In genomic region chrX:153971124-153971631, GRCh38 we compare ENCODE assay signal across 1 cellular context.
TF ChIP-seq lines count a peak whose summit lies in the region.

No MANE protein-coding gene starts in this region.

TF ChIP-seq in GM12878, 131 proteins besides CTCF, POLR2A, EP300 and RAD21 (continued from another document and continues in another):
- TF ChIP-seq TARDBP (IDR thresholded peaks at IDR 0.05; ENCODE audit: borderline replicate concordance), result no peak
- TF ChIP-seq RAD51 (IDR thresholded peaks at IDR 0.05), result no peak
- TF ChIP-seq IKZF1 (conservative IDR thresholded peaks at IDR 0.05), result peak; percentile 94
- TF ChIP-seq SP1 (IDR thresholded peaks at IDR 0.05; ENCODE audit: low read depth, low read length), result no peak
- no peak for TF ChIP-seq NFIC (IDR thresholded peaks at IDR 0.05; ENCODE audit: low read depth, low read length)
- no peak for TF ChIP-seq NR2F1 (conservative IDR thresholded peaks at IDR 0.05)
- peak; percentile 30; the same call in 1 of the 2 replicates for TF ChIP-seq ZNF207 (IDR thresholded peaks at IDR 0.05; ENCODE audit: borderline replicate concordance)
- 0 out of 2 replicates have a peak, but pooled peaks have one; percentile 9 for TF ChIP-seq STAT1 (conservative IDR thresholded peaks at IDR 0.05)
- no peak for TF ChIP-seq HDAC2 (IDR thresholded peaks at IDR 0.05)
- TF ChIP-seq MEF2A (IDR thresholded peaks at IDR 0.05; ENCODE audit: insufficient read depth, low read depth, low read length), result no peak
- TF ChIP-seq WRNIP1 (IDR thresholded peaks at IDR 0.05; ENCODE audit: borderline replicate concordance, low read depth, low read length), result no peak
- no peak for TF ChIP-seq NR2C1 (IDR thresholded peaks at IDR 0.05)
- TF ChIP-seq SMAD5 (IDR thresholded peaks at IDR 0.05; ENCODE audit: low read depth), result no peak
- TF ChIP-seq SUPT20H (IDR thresholded peaks at IDR 0.05; ENCODE audit: borderline replicate concordance, control insufficient read depth, low read depth, low read length), result no peak
- TF ChIP-seq CBX3 (IDR thresholded peaks at IDR 0.05; ENCODE audit: borderline replicate concordance, low read depth), result no peak
- TF ChIP-seq TAF1 (IDR thresholded peaks at IDR 0.05; ENCODE audit: borderline replicate concordance, low read depth, low read length), result no peak; the same call in 1 of the 2 replicates
- peak; percentile 15; the same call in 1 of the 2 replicates for TF ChIP-seq GATAD2B (conservative IDR thresholded peaks at IDR 0.05; ENCODE audit: low read depth)
- no peak for TF ChIP-seq BMI1 (IDR thresholded peaks at IDR 0.05; ENCODE audit: borderline replicate concordance)
- no peak for TF ChIP-seq CEBPZ (IDR thresholded peaks at IDR 0.05; ENCODE audit: low read depth, low read length)
- no peak for TF ChIP-seq TCF7 (IDR thresholded peaks at IDR 0.05; ENCODE audit: borderline replicate concordance)
- no peak for TF ChIP-seq E2F8 (IDR thresholded peaks at IDR 0.05; ENCODE audit: low read depth, partially characterized antibody)
- TF ChIP-seq, protein P1, sequence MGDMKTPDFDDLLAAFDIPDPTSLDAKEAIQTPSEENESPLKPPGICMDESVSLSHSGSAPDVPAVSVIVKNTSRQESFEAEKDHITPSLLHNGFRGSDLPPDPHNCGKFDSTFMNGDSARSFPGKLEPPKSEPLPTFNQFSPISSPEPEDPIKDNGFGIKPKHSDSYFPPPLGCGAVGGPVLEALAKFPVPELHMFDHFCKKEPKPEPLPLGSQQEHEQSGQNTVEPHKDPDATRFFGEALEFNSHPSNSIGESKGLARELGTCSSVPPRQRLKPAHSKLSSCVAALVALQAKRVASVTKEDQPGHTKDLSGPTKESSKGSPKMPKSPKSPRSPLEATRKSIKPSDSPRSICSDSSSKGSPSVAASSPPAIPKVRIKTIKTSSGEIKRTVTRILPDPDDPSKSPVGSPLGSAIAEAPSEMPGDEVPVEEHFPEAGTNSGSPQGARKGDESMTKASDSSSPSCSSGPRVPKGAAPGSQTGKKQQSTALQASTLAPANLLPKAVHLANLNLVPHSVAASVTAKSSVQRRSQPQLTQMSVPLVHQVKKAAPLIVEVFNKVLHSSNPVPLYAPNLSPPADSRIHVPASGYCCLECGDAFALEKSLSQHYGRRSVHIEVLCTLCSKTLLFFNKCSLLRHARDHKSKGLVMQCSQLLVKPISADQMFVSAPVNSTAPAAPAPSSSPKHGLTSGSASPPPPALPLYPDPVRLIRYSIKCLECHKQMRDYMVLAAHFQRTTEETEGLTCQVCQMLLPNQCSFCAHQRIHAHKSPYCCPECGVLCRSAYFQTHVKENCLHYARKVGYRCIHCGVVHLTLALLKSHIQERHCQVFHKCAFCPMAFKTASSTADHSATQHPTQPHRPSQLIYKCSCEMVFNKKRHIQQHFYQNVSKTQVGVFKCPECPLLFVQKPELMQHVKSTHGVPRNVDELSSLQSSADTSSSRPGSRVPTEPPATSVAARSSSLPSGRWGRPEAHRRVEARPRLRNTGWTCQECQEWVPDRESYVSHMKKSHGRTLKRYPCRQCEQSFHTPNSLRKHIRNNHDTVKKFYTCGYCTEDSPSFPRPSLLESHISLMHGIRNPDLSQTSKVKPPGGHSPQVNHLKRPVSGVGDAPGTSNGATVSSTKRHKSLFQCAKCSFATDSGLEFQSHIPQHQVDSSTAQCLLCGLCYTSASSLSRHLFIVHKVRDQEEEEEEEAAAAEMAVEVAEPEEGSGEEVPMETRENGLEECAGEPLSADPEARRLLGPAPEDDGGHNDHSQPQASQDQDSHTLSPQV (IDR thresholded peaks at IDR 0.05), result no peak
- TF ChIP-seq ELK1 (IDR thresholded peaks at IDR 0.05; ENCODE audit: low read depth, low read length), result peak; percentile 56; the same call in 1 of the 2 replicates
- no peak for TF ChIP-seq CUX1 (IDR thresholded peaks at IDR 0.05; ENCODE audit: insufficient replicate concordance, low read depth, low read length)
- peak; percentile 5 for TF ChIP-seq MEF2B (IDR thresholded peaks at IDR 0.05; ENCODE audit: partially characterized antibody, poor library complexity, severe bottlenecking)
- TF ChIP-seq, protein P2, sequence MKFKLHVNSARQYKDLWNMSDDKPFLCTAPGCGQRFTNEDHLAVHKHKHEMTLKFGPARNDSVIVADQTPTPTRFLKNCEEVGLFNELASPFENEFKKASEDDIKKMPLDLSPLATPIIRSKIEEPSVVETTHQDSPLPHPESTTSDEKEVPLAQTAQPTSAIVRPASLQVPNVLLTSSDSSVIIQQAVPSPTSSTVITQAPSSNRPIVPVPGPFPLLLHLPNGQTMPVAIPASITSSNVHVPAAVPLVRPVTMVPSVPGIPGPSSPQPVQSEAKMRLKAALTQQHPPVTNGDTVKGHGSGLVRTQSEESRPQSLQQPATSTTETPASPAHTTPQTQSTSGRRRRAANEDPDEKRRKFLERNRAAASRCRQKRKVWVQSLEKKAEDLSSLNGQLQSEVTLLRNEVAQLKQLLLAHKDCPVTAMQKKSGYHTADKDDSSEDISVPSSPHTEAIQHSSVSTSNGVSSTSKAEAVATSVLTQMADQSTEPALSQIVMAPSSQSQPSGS (IDR thresholded peaks at IDR 0.05; ENCODE audit: low read length), result no peak
- TF ChIP-seq, protein P3, sequence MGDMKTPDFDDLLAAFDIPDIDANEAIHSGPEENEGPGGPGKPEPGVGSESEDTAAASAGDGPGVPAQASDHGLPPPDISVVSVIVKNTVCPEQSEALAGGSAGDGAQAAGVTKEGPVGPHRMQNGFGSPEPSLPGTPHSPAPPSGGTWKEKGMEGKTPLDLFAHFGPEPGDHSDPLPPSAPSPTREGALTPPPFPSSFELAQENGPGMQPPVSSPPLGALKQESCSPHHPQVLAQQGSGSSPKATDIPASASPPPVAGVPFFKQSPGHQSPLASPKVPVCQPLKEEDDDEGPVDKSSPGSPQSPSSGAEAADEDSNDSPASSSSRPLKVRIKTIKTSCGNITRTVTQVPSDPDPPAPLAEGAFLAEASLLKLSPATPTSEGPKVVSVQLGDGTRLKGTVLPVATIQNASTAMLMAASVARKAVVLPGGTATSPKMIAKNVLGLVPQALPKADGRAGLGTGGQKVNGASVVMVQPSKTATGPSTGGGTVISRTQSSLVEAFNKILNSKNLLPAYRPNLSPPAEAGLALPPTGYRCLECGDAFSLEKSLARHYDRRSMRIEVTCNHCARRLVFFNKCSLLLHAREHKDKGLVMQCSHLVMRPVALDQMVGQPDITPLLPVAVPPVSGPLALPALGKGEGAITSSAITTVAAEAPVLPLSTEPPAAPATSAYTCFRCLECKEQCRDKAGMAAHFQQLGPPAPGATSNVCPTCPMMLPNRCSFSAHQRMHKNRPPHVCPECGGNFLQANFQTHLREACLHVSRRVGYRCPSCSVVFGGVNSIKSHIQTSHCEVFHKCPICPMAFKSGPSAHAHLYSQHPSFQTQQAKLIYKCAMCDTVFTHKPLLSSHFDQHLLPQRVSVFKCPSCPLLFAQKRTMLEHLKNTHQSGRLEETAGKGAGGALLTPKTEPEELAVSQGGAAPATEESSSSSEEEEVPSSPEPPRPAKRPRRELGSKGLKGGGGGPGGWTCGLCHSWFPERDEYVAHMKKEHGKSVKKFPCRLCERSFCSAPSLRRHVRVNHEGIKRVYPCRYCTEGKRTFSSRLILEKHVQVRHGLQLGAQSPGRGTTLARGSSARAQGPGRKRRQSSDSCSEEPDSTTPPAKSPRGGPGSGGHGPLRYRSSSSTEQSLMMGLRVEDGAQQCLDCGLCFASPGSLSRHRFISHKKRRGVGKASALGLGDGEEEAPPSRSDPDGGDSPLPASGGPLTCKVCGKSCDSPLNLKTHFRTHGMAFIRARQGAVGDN (IDR thresholded peaks at IDR 0.05), result no peak
- TF ChIP-seq, protein P4, sequence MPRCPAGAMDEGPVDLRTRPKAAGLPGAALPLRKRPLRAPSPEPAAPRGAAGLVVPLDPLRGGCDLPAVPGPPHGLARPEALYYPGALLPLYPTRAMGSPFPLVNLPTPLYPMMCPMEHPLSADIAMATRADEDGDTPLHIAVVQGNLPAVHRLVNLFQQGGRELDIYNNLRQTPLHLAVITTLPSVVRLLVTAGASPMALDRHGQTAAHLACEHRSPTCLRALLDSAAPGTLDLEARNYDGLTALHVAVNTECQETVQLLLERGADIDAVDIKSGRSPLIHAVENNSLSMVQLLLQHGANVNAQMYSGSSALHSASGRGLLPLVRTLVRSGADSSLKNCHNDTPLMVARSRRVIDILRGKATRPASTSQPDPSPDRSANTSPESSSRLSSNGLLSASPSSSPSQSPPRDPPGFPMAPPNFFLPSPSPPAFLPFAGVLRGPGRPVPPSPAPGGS (IDR thresholded peaks at IDR 0.05; ENCODE audit: borderline replicate concordance, insufficient read depth, low read depth, low read length, poor library complexity, severe bottlenecking), result peak; percentile 5
- no peak for TF ChIP-seq KLF5 (IDR thresholded peaks at IDR 0.05; ENCODE audit: partially characterized antibody)
